In the genomic region with DNA sequence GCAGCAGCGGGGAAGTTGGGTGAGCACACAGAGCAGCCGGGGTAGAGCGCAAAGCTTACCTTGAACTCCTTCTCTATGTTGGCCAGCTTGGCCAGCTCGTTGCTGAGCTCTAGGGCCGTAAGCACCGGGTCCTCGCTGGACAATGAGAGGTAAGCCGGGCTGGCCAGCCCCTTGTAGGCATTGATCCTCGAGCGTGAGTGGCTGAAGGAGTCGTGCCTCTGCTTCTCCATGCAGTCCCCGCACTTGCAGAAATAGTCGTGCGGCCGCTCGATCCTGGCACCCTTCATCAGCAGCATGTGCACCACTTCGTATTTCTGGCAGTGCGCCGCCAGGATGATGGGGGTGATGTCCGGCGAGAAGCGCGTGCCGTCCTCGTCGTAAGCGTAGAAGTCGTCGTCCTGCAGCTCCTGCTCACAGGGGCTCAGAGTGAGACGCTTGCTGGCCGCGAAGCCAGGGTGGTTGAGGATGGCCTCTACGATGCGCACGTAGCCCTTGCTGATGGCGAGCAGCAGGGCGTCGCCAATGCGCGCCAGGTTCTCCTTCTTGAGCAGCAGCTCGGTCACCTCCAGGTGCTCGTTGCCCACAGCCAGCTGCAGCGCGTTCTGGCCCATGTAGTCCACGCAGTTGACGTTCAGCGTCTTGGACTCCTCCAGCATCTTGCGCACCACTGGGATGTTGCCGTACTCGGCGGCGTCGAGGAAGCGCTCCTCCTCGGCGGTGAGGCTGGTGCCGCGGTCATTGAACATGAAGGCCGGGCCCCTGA, we compare ENCODE assay signal across 22 cellular contexts. TPM values are rescaled to one million over a fixed set of nuclear protein-coding genes. Genes with fewer than 3 reads are reported as not detected.
DNase-seq lines count a peak whose midpoint lies in the region; ATAC-seq, FAIRE-seq and TF ChIP-seq lines count a peak whose summit lies in the region.
"Had no signal": no experiment of that assay in that cellular context is flagged by ENCODE, and none has a peak within 500 bp of the region (broad histone marks: within the 10 kb centered on the region; RNA-seq: fewer than 3 reads in every experiment).

No MANE protein-coding gene starts in this region.

- in situ Hi-C loops in transverse colon (cut with MboI; ENCODE audit: low pct_ligation_motif_present in 1 of 4, low pct_unique_long_range_greater_than_20kb in 1 of 4, low sequenced_read_pairs in 3 of 4): no loop called here

- 60 to 91% (median 70%) methylated on average over 36 to 59 of the region's 59 CpGs for WGBS in spleen, 5 donors
- 90 to 98% methylated on average over 9 to 54 of the region's 59 CpGs for whole genome bisulfite sequencing in transverse colon (ENCODE audit: low coverage in 1 of 2), 2 donors

- H3K4me3 ChIP-seq in RWPE2 (ENCODE audit: severe bottlenecking) (no peak overlapping the region), spleen (no peak overlapping the region), transverse colon (no peak overlapping the region)
- H3K4me3 ChIP-seq: HAP-1, Peyer's patch, SJSA1 had no signal

- DNase-seq in activated gamma-delta T cell (lab: John Stamatoyannopoulos, UW): peak; percentile 10
- DNase-seq in activated gamma-delta T cell treated with Interleukin-2 at 50 U/mL for 16 hours: no peak
- peak; percentile 49 for DNase-seq in RWPE2 (ENCODE audit: low spot score)
- DNase-seq in left kidney (ENCODE audit: low read depth, low spot score): peak; percentile 22
- DNase-seq in spleen: peak; percentile 72
- DNase-seq in natural killer cell: no peak
- no peak for DNase-seq in urothelium cell line (ENCODE audit: low spot score)
- no peak for DNase-seq in transverse colon
- DNase-seq: AML-193; CD8-positive, alpha-beta T cell; DND-41; KG1; NCI-H1105 treated with DMSO at 0.1 percent for 48 hours; NCI-H1694; NCI-H2081; NCI-H2171 treated with DMSO at 0.1 percent for 48 hours; NCI-H524 treated with DMSO at 0.1 percent for 48 hours; NCI-H82; Peyer's patch had no signal

- TF ChIP-seq POLR2A in spleen (IDR thresholded peaks at IDR 0.05) (no peak), transverse colon (IDR thresholded peaks at IDR 0.05) (no peak)

- H3K4me1 ChIP-seq in RWPE2 (ENCODE audit: insufficient read depth, poor library complexity, severe bottlenecking): no peaks in the 10 kb centered on the region
- H3K4me1 ChIP-seq in spleen: no peaks in the 10 kb centered on the region
- no peaks in the 10 kb centered on the region for H3K4me1 ChIP-seq in transverse colon
- H3K4me1 ChIP-seq: HAP-1, Peyer's patch, SJSA1 had no signal

- no peak overlapping the region for H3K4me3 Mint-ChIP-seq in natural killer cell
- H3K4me3 Mint-ChIP-seq: CD8-positive, alpha-beta T cell had no signal

- H3K36me3 ChIP-seq in RWPE2 (ENCODE audit: low read depth) (no peaks in the 10 kb centered on the region), spleen (no peaks in the 10 kb centered on the region), transverse colon (no peaks in the 10 kb centered on the region)
- H3K36me3 ChIP-seq: HAP-1, Peyer's patch, SJSA1 had no signal

- intact Hi-C loops in spleen (cut with DNase I; ENCODE audit: low total_unique reads) (no loop called here), natural killer cell (cut with micrococcal nuclease) (no loop called here), transverse colon (cut with DNase I; ENCODE audit: low total_unique reads) (no loop called here)

- no peak for TF ChIP-seq EP300 in transverse colon (IDR thresholded peaks at IDR 0.05; ENCODE audit: low read depth)

- no peaks in the 10 kb centered on the region for H3K36me3 Mint-ChIP-seq in natural killer cell
- H3K36me3 Mint-ChIP-seq: CD8-positive, alpha-beta T cell had no signal

- H3K27me3 ChIP-seq in RWPE2 (ENCODE audit: insufficient read depth, poor library complexity, severe bottlenecking): peaks cover 38% of the 10 kb centered on the region
- H3K27me3 ChIP-seq in spleen (replicated peaks in 1 of 7): peaks cover 0 to 30% (median 0%) of the 10 kb centered on the region in 7 donors
- no peaks in the 10 kb centered on the region for H3K27me3 ChIP-seq in transverse colon
- H3K27me3 ChIP-seq: Peyer's patch had no signal

- no peak for FAIRE-seq in urothelium cell line (lab: Jason Lieb, UNC)
- FAIRE-seq: GM12891 had no signal

- peaks cover 26 to 33% of the 10 kb centered on the region in 2 donors for H3K27me3 Mint-ChIP-seq in natural killer cell (ENCODE audit: low read depth in 2 of 2)

- no peaks in the 10 kb centered on the region for H3K9me3 Mint-ChIP-seq in natural killer cell
- H3K9me3 Mint-ChIP-seq: CD8-positive, alpha-beta T cell had no signal

- TF ChIP-seq CTCF in RWPE2 (IDR thresholded peaks at IDR 0.05; ENCODE audit: poor library complexity, severe bottlenecking) (no peak), spleen (IDR thresholded peaks at IDR 0.05 in 8 of 11, conservative IDR thresholded peaks at IDR 0.05 in 3 of 11) (no peak), natural killer cell (IDR thresholded peaks at IDR 0.05) (no peak), transverse colon (IDR thresholded peaks at IDR 0.05) (no peak)

- H3K27ac ChIP-seq in RWPE2 (ENCODE audit: poor library complexity, severe bottlenecking) (no peak overlapping the region), spleen (no peak overlapping the region), transverse colon (no peak overlapping the region)
- H3K27ac ChIP-seq: Peyer's patch, SJSA1 had no signal

- H3K27ac Mint-ChIP-seq in natural killer cell: no peak overlapping the region
- H3K27ac Mint-ChIP-seq: CD8-positive, alpha-beta T cell had no signal

- H3K9me3 ChIP-seq in RWPE2 (ENCODE audit: severe bottlenecking) (no peaks in the 10 kb centered on the region), spleen (no peaks in the 10 kb centered on the region), transverse colon (no peaks in the 10 kb centered on the region)
- H3K9me3 ChIP-seq: HAP-1, Peyer's patch, SJSA1 had no signal

- H3K4me1 Mint-ChIP-seq in natural killer cell: no peaks in the 10 kb centered on the region

- ATAC-seq in RWPE2 (ENCODE audit: low read depth) (no peak), natural killer cell (no peak)
- ATAC-seq: CD8-positive, alpha-beta T cell had no signal

RNA-seq across cellular contexts. Expression of a gene that starts 19.5 kb away (rescaled TPM):
- under 1 TPM; 0.18 to 0.83 (median 0.40) TPM for total RNA-seq in spleen
- polyA plus RNA-seq in spleen: under 1 TPM; 0.04 to 0.11 (median 0.06) TPM
- under 1 TPM; 0.34 to 0.88 (median 0.49) TPM for total RNA-seq in natural killer cell
- total RNA-seq in transverse colon: 1 to 10 TPM in 3 of 4 donors, not detected in 1; 1.1 to 3.4 (median 1.7) TPM
- total RNA-seq: CD8-positive, alpha-beta T cell had no signal

Comparison
In these comparisons a context has a peak if more than half of its experiments do, and no peak if none do; other contexts are left out.
1. DNase-seq: peak in activated gamma-delta T cell (single experiment), RWPE2 (single experiment), left kidney (single experiment) and spleen (single experiment); none in activated gamma-delta T cell treated with Interleukin-2 at 50 U/mL for 16 hours (single experiment), natural killer cell (single experiment), urothelium cell line (single experiment) and transverse colon (single experiment).